11 cellular contexts compared by ENCODE assay signal in genomic region chr17:73271078-73271477, GRCh38. TPM values are rescaled to one million over a fixed set of nuclear protein-coding genes. Genes with fewer than 3 reads are reported as not detected.
DNase-seq lines count a peak whose midpoint lies in the region; ATAC-seq and TF ChIP-seq lines count a peak whose summit lies in the region.
"Had no signal": no experiment of that assay in that cellular context is flagged by ENCODE, and none has a peak within 500 bp of the region (broad histone marks: within the 10 kb centered on the region; RNA-seq: fewer than 3 reads in every experiment).

No MANE protein-coding gene starts in this region.

- no peak overlapping the region for H3K27ac ChIP-seq in foreskin keratinocyte
- H3K27ac ChIP-seq: coronary artery had no signal

- H3K27ac Mint-ChIP-seq in activated naive CD4-positive, alpha-beta T cell treated with anti-CD3 and anti-CD28 coated beads, Interleukin-2, amount 50 U/mL, for 72 hours = no peak overlapping the region
- no peak overlapping the region for H3K27ac Mint-ChIP-seq in stimulated activated naive CD8-positive, alpha-beta T cell treated with anti-CD3 and anti-CD28 coated beads, Interleukin-15, amount 100 ng/mL, for 72 hours
- H3K27ac Mint-ChIP-seq: activated CD8-positive, alpha-beta T cell treated with anti-CD3 and anti-CD28 coated beads for 36 hours had no signal

- no peaks in the 10 kb centered on the region for H3K36me3 Mint-ChIP-seq in activated naive CD4-positive, alpha-beta T cell treated with anti-CD3 and anti-CD28 coated beads, Interleukin-2, amount 50 U/mL, for 72 hours

- H3K27me3 Mint-ChIP-seq in stimulated activated naive CD8-positive, alpha-beta T cell treated with anti-CD3 and anti-CD28 coated beads, Interleukin-15, amount 100 ng/mL, for 72 hours = no peaks in the 10 kb centered on the region

- peak; percentile 96 for ATAC-seq in GM18873 (IDR thresholded peaks at IDR 0.05; ENCODE audit: low FRiP score, unreplicated experiment)
- peak; percentile 95 for ATAC-seq in HG02588 (IDR thresholded peaks at IDR 0.05; ENCODE audit: unreplicated experiment)
- peak; percentile 72 for ATAC-seq in foreskin keratinocyte
- ATAC-seq in activated naive CD4-positive, alpha-beta T cell treated with anti-CD3 and anti-CD28 coated beads, Interleukin-2, amount 50 U/mL, for 72 hours = no peak
- no peak for ATAC-seq in GM21423 (IDR thresholded peaks at IDR 0.05; ENCODE audit: unreplicated experiment)
- no peak for ATAC-seq in stimulated activated naive CD8-positive, alpha-beta T cell treated with anti-CD3 and anti-CD28 coated beads, Interleukin-15, amount 100 ng/mL, for 72 hours
- ATAC-seq: activated CD8-positive, alpha-beta T cell treated with anti-CD3 and anti-CD28 coated beads for 36 hours had no signal

- H3K9me3 Mint-ChIP-seq in activated naive CD4-positive, alpha-beta T cell treated with anti-CD3 and anti-CD28 coated beads, Interleukin-2, amount 50 U/mL, for 72 hours = no peaks in the 10 kb centered on the region
- no peaks in the 10 kb centered on the region for H3K9me3 Mint-ChIP-seq in stimulated activated naive CD8-positive, alpha-beta T cell treated with anti-CD3 and anti-CD28 coated beads, Interleukin-15, amount 100 ng/mL, for 72 hours
- H3K9me3 Mint-ChIP-seq: activated CD8-positive, alpha-beta T cell treated with anti-CD3 and anti-CD28 coated beads for 36 hours had no signal

- peaks cover 8% of the 10 kb centered on the region for H3K4me1 ChIP-seq in foreskin keratinocyte

- peak; percentile 74 for DNase-seq in HPDE6-E6E7 (ENCODE audit: extremely low spot score)
- DNase-seq in foreskin keratinocyte = peak; percentile 61 to 84
- DNase-seq in activated naive CD4-positive, alpha-beta T cell treated with anti-CD3 and anti-CD28 coated beads, Interleukin-2, amount 50 U/mL, for 72 hours (ENCODE audit: low spot score in 2 of 2) = no peak
- DNase-seq in activated CD8-positive, alpha-beta memory T cell treated with anti-CD3 and anti-CD28 coated beads, Interleukin-2, amount 50 U/mL, for 4 hours = no peak
- no peak for DNase-seq in stimulated activated naive CD8-positive, alpha-beta T cell treated with anti-CD3 and anti-CD28 coated beads, Interleukin-15, amount 100 ng/mL, for 72 hours
- DNase-seq: activated CD8-positive, alpha-beta T cell treated with anti-CD3 and anti-CD28 coated beads for 36 hours; NCI-H2171 treated with DMSO at 0.1 percent for 48 hours had no signal

- no peak overlapping the region for H3K4me3 Mint-ChIP-seq in stimulated activated naive CD8-positive, alpha-beta T cell treated with anti-CD3 and anti-CD28 coated beads, Interleukin-15, amount 100 ng/mL, for 72 hours
- H3K4me3 Mint-ChIP-seq: activated CD8-positive, alpha-beta T cell treated with anti-CD3 and anti-CD28 coated beads for 36 hours had no signal

- no peaks in the 10 kb centered on the region for H3K4me1 Mint-ChIP-seq in stimulated activated naive CD8-positive, alpha-beta T cell treated with anti-CD3 and anti-CD28 coated beads, Interleukin-15, amount 100 ng/mL, for 72 hours

- no peak for TF ChIP-seq CTCF in foreskin keratinocyte (conservative IDR thresholded peaks at IDR 0.05)

- no peaks in the 10 kb centered on the region for H3K27me3 ChIP-seq in foreskin keratinocyte

RNA-seq across cellular contexts. Expression of gene CPSF4L, which starts 9.4 kb away (rescaled TPM):
- total RNA-seq in foreskin keratinocyte = not detected in 2 replicates
- not detected in 2 replicates for polyA plus RNA-seq in foreskin keratinocyte
- total RNA-seq in activated naive CD4-positive, alpha-beta T cell treated with anti-CD3 and anti-CD28 coated beads, Interleukin-2, amount 50 U/mL, for 72 hours = not detected
- total RNA-seq: activated CD8-positive, alpha-beta T cell treated with anti-CD3 and anti-CD28 coated beads for 36 hours had no signal

RNA-seq across cellular contexts. Expression of gene CDC42EP4, which starts 40.7 kb away (rescaled TPM):
- total RNA-seq in foreskin keratinocyte = 18.7 and 20.3 TPM in 2 replicates
- 14.5 and 16.4 TPM in 2 replicates for polyA plus RNA-seq in foreskin keratinocyte
- total RNA-seq in activated naive CD4-positive, alpha-beta T cell treated with anti-CD3 and anti-CD28 coated beads, Interleukin-2, amount 50 U/mL, for 72 hours = 1 to 10 TPM; 1.1 to 1.8 TPM

Comparison
In these comparisons a context has a peak if more than half of its experiments do, and no peak if none do; other contexts are left out.
1. ATAC-seq: peak in GM18873 (single experiment), HG02588 (single experiment) and foreskin keratinocyte (single experiment); none in activated naive CD4-positive, alpha-beta T cell treated with anti-CD3 and anti-CD28 coated beads, Interleukin-2, amount 50 U/mL, for 72 hours (0 of 2), GM21423 (single experiment) and stimulated activated naive CD8-positive, alpha-beta T cell treated with anti-CD3 and anti-CD28 coated beads, Interleukin-15, amount 100 ng/mL, for 72 hours (single experiment).
2. DNase-seq: peak in HPDE6-E6E7 (single experiment) and foreskin keratinocyte (2 of 2); none in activated naive CD4-positive, alpha-beta T cell treated with anti-CD3 and anti-CD28 coated beads, Interleukin-2, amount 50 U/mL, for 72 hours (0 of 2), activated CD8-positive, alpha-beta memory T cell treated with anti-CD3 and anti-CD28 coated beads, Interleukin-2, amount 50 U/mL, for 4 hours (single experiment) and stimulated activated naive CD8-positive, alpha-beta T cell treated with anti-CD3 and anti-CD28 coated beads, Interleukin-15, amount 100 ng/mL, for 72 hours (0 of 2).